Comparison of ENCODE assay signal across 29 cellular contexts in genomic region chr6:161440299-161440698, GRCh38.
"Had no signal": no experiment of that assay in that cellular context is flagged by ENCODE, and none has a peak within 500 bp of the region (broad histone marks: within the 10 kb centered on the region; RNA-seq: fewer than 3 reads in every experiment).

No MANE protein-coding gene starts in this region.

- ATAC-seq: esophagus mucosa; gastrocnemius medialis; left colon; lower lobe of right lung; natural killer cell; psoas muscle; right cardiac atrium; stimulated activated effector memory CD8-positive, alpha-beta T cell treated with anti-CD3 and anti-CD28 coated beads, Interleukin-12 subunit alpha, Interleukin-12 subunit beta, amount 100 ng/mL, for 72 hours had no signal

- H3K4me2 ChIP-seq: hepatocyte had no signal

- H3K27me3 ChIP-seq: dorsolateral prefrontal cortex, gastrocnemius medialis, hepatocyte, ovary, sigmoid colon, testis, tibial artery, upper lobe of left lung had no signal

- H3K36me3 Mint-ChIP-seq: natural killer cell had no signal

- H3K4me3 Mint-ChIP-seq: natural killer cell; neural crest cell; stimulated activated effector memory CD8-positive, alpha-beta T cell treated with anti-CD3 and anti-CD28 coated beads, Interleukin-12 subunit alpha, Interleukin-12 subunit beta, amount 100 ng/mL, for 72 hours had no signal

- H3K9me3 ChIP-seq: gastrocnemius medialis, left ventricle myocardium inferior, lower lobe of right lung, ovary, psoas muscle, sigmoid colon, testis, tibial artery, upper lobe of left lung had no signal

- FAIRE-seq: colon, urothelium cell line had no signal

- H3K4me1 Mint-ChIP-seq: natural killer cell had no signal

- H2AFZ ChIP-seq: hepatocyte had no signal

- H3K9me3 Mint-ChIP-seq: natural killer cell; neural crest cell; stimulated activated effector memory CD8-positive, alpha-beta T cell treated with anti-CD3 and anti-CD28 coated beads, Interleukin-12 subunit alpha, Interleukin-12 subunit beta, amount 100 ng/mL, for 72 hours had no signal

- H3K27ac ChIP-seq: epithelial cell of prostate, hepatocyte, lower lobe of right lung, ovary, tibial artery, upper lobe of left lung had no signal

- H3K36me3 ChIP-seq: gastrocnemius medialis, left ventricle myocardium inferior, lower lobe of right lung, ovary, sigmoid colon, tibial artery, upper lobe of left lung had no signal

- H3K4me3 ChIP-seq: hepatocyte, lower lobe of right lung, ovary, psoas muscle, sigmoid colon, testis, tibial artery, upper lobe of left lung had no signal

- DNase-seq: cerebellar nuclear complex; dorsolateral prefrontal cortex; effector CD4-positive, alpha-beta T cell; foreskin fibroblast; gastrocnemius medialis; left colon; left ventricle myocardium inferior; lower lobe of right lung; natural killer cell; nucleus accumbens; ovary; posterior cingulate gyrus; psoas muscle; right cardiac atrium; sigmoid colon; stimulated activated CD4-positive, alpha-beta T cell treated with anti-CD3 and anti-CD28 coated beads, Interleukin-2, amount 100 ng/mL, for 24 hours; stimulated activated CD4-positive, alpha-beta T cell treated with anti-CD3 and anti-CD28 coated beads, Interleukin-4, amount 100 ng/mL, for 24 hours; stimulated activated naive CD4-positive, alpha-beta T cell treated with Interleukin-2 at 50 U/mL for 16 hours; substantia nigra; testis; tibial artery; upper lobe of left lung had no signal

- H3K79me2 ChIP-seq: hepatocyte had no signal

- H3K27ac Mint-ChIP-seq: natural killer cell; stimulated activated effector memory CD8-positive, alpha-beta T cell treated with anti-CD3 and anti-CD28 coated beads, Interleukin-12 subunit alpha, Interleukin-12 subunit beta, amount 100 ng/mL, for 72 hours had no signal
